Comparison of ENCODE assay signal across 30 cellular contexts in the genomic region with DNA sequence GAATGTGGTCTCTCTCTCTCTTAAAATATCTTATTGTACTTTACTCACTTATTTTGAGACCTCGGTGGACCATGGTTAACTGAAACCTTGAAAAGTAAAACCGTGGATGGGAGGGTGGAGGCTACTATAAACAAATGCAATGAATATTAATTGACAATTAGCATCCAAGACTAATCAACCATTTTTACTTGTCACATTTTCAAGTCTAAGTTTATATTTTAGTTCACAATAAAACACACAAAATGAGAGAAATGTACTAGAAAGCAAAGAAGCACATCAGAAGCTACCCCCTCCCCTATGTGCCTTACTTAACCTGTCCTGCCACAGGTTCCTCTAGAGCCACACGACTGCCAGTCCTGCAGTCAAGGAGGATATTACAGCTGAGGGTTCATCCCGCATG.
"Had no signal": no experiment of that assay in that cellular context is flagged by ENCODE, and none has a peak within 500 bp of the region (broad histone marks: within the 10 kb centered on the region; RNA-seq: fewer than 3 reads in every experiment).

No MANE protein-coding gene starts in this region.

- ATAC-seq: activated CD4-positive, alpha-beta T cell treated with anti-CD3 and anti-CD28 coated beads for 36 hours; activated CD4-positive, CD25-positive, alpha-beta regulatory T cell treated with anti-CD3 and anti-CD28 coated beads, Interleukin-2, amount 50 U/mL, for 24 hours; activated CD8-positive, alpha-beta memory T cell treated with anti-CD3 and anti-CD28 coated beads, Interleukin-2, amount 10 ng/mL, durations not matched to agents 7 days and 5 days; activated CD8-positive, alpha-beta T cell treated with anti-CD3 and anti-CD28 coated beads, Interleukin-2, amount 10 ng/mL, durations not matched to agents 7 days and 5 days; activated naive CD8-positive, alpha-beta T cell treated with anti-CD3 and anti-CD28 coated beads, Interleukin-2, amount 50 U/mL, for 24 hours; WTC11 had no signal

- DNase-seq: activated CD4-positive, alpha-beta memory T cell treated with anti-CD3 and anti-CD28 coated beads, Interleukin-2, amount 10 ng/mL, durations not matched to agents 7 days and 5 days; activated CD4-positive, alpha-beta T cell treated with anti-CD3 and anti-CD28 coated beads for 1 hour; activated CD4-positive, alpha-beta T cell treated with anti-CD3 and anti-CD28 coated beads for 36 hours; activated CD4-positive, alpha-beta T cell treated with anti-CD3 and anti-CD28 coated beads for 48 hours; activated CD4-positive, alpha-beta T cell treated with anti-CD3 and anti-CD28 coated beads, Interleukin-2, amount 10 ng/mL, durations not matched to agents 7 days and 5 days; activated CD4-positive, alpha-beta T cell treated with anti-CD3 and anti-CD28 coated beads, Interleukin-2, amount 50 U/mL, for 48 hours; activated CD4-positive, CD25-positive, alpha-beta regulatory T cell; activated CD8-positive, alpha-beta memory T cell treated with anti-CD3 and anti-CD28 coated beads for 24 hours; activated CD8-positive, alpha-beta memory T cell treated with anti-CD3 and anti-CD28 coated beads, Interleukin-2, amount 10 ng/mL, durations not matched to agents 7 days and 5 days; activated CD8-positive, alpha-beta memory T cell treated with anti-CD3 and anti-CD28 coated beads, Interleukin-2, amount 50 U/mL, for 48 hours; activated CD8-positive, alpha-beta T cell treated with anti-CD3 and anti-CD28 coated beads, Interleukin-2, amount 10 ng/mL, durations not matched to agents 7 days and 5 days; activated effector memory CD4-positive, alpha-beta T cell treated with Interleukin-2 at 50 U/mL for 16 hours; activated gamma-delta T cell; activated naive CD4-positive, alpha-beta T cell treated with anti-CD3 and anti-CD28 coated beads, Interleukin-2, amount 10 ng/mL, durations not matched to agents 7 days and 5 days; activated naive CD4-positive, alpha-beta T cell treated with Interleukin-2 at 50 U/mL for 16 hours; activated naive CD8-positive, alpha-beta T cell treated with anti-CD3 and anti-CD28 coated beads, Interleukin-2, amount 10 ng/mL, durations not matched to agents 7 days and 5 days; activated naive CD8-positive, alpha-beta T cell treated with anti-CD3 and anti-CD28 coated beads, Interleukin-2, amount 50 U/mL, for 24 hours; activated T-cell treated with anti-CD3 and anti-CD28 coated beads, Interleukin-2, amount 50 U/mL, for 24 hours; activated T-cell treated with anti-CD3 and anti-CD28 coated beads, Interleukin-2, amount 50 U/mL, for 48 hours; amygdala; anterior cingulate cortex; caudate nucleus; cerebellar nuclear complex; T-helper 2 cell; T-helper 9 cell; WERI-Rb-1 had no signal

- H3K36me3 ChIP-seq: ascending aorta, cardiac muscle cell, WERI-Rb-1 had no signal

- H3K9me3 ChIP-seq: ascending aorta had no signal

- H3K27ac ChIP-seq: ascending aorta, cardiac muscle cell, WERI-Rb-1 had no signal

- H3K4me3 ChIP-seq: ascending aorta, cardiac muscle cell had no signal
